Comparison of ENCODE assay signal across 9 cellular contexts in genomic region chr20:45229264-45230056, GRCh38. TPM values are rescaled to one million over a fixed set of nuclear protein-coding genes. Genes with fewer than 3 reads are reported as not detected.
DNase-seq lines count a peak whose midpoint lies in the region; ATAC-seq, FAIRE-seq and TF ChIP-seq lines count a peak whose summit lies in the region.
"Had no signal": no experiment of that assay in that cellular context is flagged by ENCODE, and none has a peak within 500 bp of the region (broad histone marks: within the 10 kb centered on the region; RNA-seq: fewer than 3 reads in every experiment).

No MANE protein-coding gene starts in this region.

- no peak overlapping the region for H4K91ac ChIP-seq in H1 (replicated peaks; ENCODE audit: insufficient read length, low read length)

- no peak overlapping the region for H3K14ac ChIP-seq in H1 (ENCODE audit: insufficient read length)

- H4K20me1 ChIP-seq in H1 (replicated peaks in 1 of 2; ENCODE audit: control insufficient read depth in 1 of 2, insufficient read depth in 2 of 2, low read length in 2 of 2) = no peaks in the 10 kb centered on the region

- H3K4me2 ChIP-seq in H1 (ENCODE audit: insufficient read depth in 1 of 2, low read depth in 2 of 2, low read length in 2 of 2) = no peak overlapping the region

- H2BK20ac ChIP-seq in H1 (ENCODE audit: low read length) = no peak overlapping the region

- CTCF ChIA-PET in AG04450 (lab: Charles Lee) = no interaction called here
- CTCF ChIA-PET in H1 (lab: Charles Lee; ENCODE audit: partially characterized antibody) = interaction anchor here (0.6 to 2.5 kb wide), 32 partner anchors 12 to 202 kb away, joined by 3 to 27 read pairs (median 4); partner anchors contain the start of genes SEMG1, SLPI and WFDC5

- H3K79me1 ChIP-seq in H1 (ENCODE audit: low read depth, low read length) = no peaks in the 10 kb centered on the region

- TF ChIP-seq CTCF in AG04450 (IDR thresholded peaks at IDR 0.05; ENCODE audit: low read depth, low read length) (peak; percentile 38), RWPE2 (IDR thresholded peaks at IDR 0.05; ENCODE audit: poor library complexity, severe bottlenecking) (peak; percentile 98), H1 (IDR thresholded peaks at IDR 0.05; ENCODE audit: control extremely low read depth in 1 of 3, insufficient read depth in 1 of 3, low read depth in 1 of 3, low read length in 3 of 3) (peak; percentile 91 to 97 (median 93))

- no peak overlapping the region for H3K23ac ChIP-seq in H1 (ENCODE audit: insufficient read length)

- FAIRE-seq in GM12891 (lab: Jason Lieb, UNC) (no peak), H1 (lab: Jason Lieb, UNC) (no peak)

- H3K9me3 ChIP-seq in AG04450 (ENCODE audit: control insufficient read depth, insufficient read depth, low read length) (no peaks in the 10 kb centered on the region), RWPE2 (ENCODE audit: severe bottlenecking) (peaks cover 2% of the 10 kb centered on the region), H1 (ENCODE audit: insufficient read depth in 2 of 2, low read depth in 1 of 2, low read length in 1 of 2) (no peaks in the 10 kb centered on the region; a peak in 1 of 4 replicates)

- no peak overlapping the region for H3K18ac ChIP-seq in H1 (ENCODE audit: extremely low read depth, low read length)

- H3K4me3 ChIP-seq in AG04450 (ENCODE audit: low read depth, low read length) (no peak overlapping the region), RWPE2 (ENCODE audit: severe bottlenecking) (no peak overlapping the region), H1 (ENCODE audit: extremely low read depth in 1 of 4, insufficient read depth in 2 of 4, low read depth in 3 of 4, low read length in 4 of 4) (no peak overlapping the region)

- H2BK5ac ChIP-seq in H1 (ENCODE audit: low read depth, low read length) = no peak overlapping the region

- POLR2A ChIA-PET in AG04450 (lab: Yijun Ruan, JAX) (no interaction called here), H1 (lab: Charles Lee; ENCODE audit: partially characterized antibody) (interaction anchor here (0.7 kb wide), 1 partner anchor 9 kb away, joined by 3 read pairs; the partner anchor contains the start of gene SEMG2)

- H4K8ac ChIP-seq in H1 (ENCODE audit: extremely low read depth, insufficient read depth, low read length) = no peak overlapping the region

- peak; percentile 63 for ATAC-seq in RWPE2 (ENCODE audit: low read depth)
- ATAC-seq in HG02678 (IDR thresholded peaks at IDR 0.05; ENCODE audit: unreplicated experiment) = no peak
- ATAC-seq: effector memory CD8-positive, alpha-beta T cell had no signal

- no peaks in the 10 kb centered on the region for H3K79me2 ChIP-seq in H1 (ENCODE audit: control insufficient read depth in 1 of 2, insufficient read depth in 2 of 2, low read length in 2 of 2)

- TF ChIP-seq RAD21 in H1 (IDR thresholded peaks at IDR 0.05 in 1 of 2, conservative IDR thresholded peaks at IDR 0.05 in 1 of 2; ENCODE audit: low read depth in 2 of 2, low read length in 2 of 2) = peak; percentile 85 to 90

- H3K4me1 ChIP-seq in RWPE2 (ENCODE audit: insufficient read depth, poor library complexity, severe bottlenecking) = no peaks in the 10 kb centered on the region
- no peaks in the 10 kb centered on the region for H3K4me1 ChIP-seq in H1 (replicated peaks in 1 of 4; ENCODE audit: control insufficient read depth in 3 of 4, insufficient read depth in 4 of 4, low read length in 3 of 4)

- H3K23me2 ChIP-seq in H1 (ENCODE audit: low read depth, low read length) = no peaks in the 10 kb centered on the region

- DNase-seq in AG04450 (ENCODE audit: low read depth, low spot score) (no peak), GM12891 (ENCODE audit: insufficient read length, low spot score) (peak; percentile 13), RWPE2 (ENCODE audit: low spot score) (no peak), H1 (ENCODE audit: low read depth in 1 of 2, low spot score in 2 of 2) (peak; percentile 21 to 96), SHP77 treated with DMSO at 0.1 percent for 48 hours (lab: John Stamatoyannopoulos, UW) (no peak), globus pallidus (ENCODE audit: low spot score) (no peak)
- peak; percentile 72 for DNase-seq in stimulated activated CD4-positive, alpha-beta T cell treated with anti-CD3 and anti-CD28 coated beads, Interleukin-1b, Interleukin-23, amount 100 ng/mL, for 48 hours

- peak overlapping the region; percentile 45; the same call in 1 of the 2 replicates for H2BK12ac ChIP-seq in H1 (ENCODE audit: low read depth, low read length)

- H3K9ac ChIP-seq in H1 (replicated peaks in 1 of 4; ENCODE audit: extremely low read depth in 1 of 4, low read depth in 3 of 4, low read length in 3 of 4) = no peak overlapping the region

- H2AFZ ChIP-seq in H1 (ENCODE audit: low read length) = peak overlapping the region; percentile 7

- H3K36me3 ChIP-seq in RWPE2 (ENCODE audit: low read depth) (no peaks in the 10 kb centered on the region), H1 (ENCODE audit: control insufficient read depth in 2 of 4, insufficient read depth in 4 of 4, low read length in 3 of 4) (no peaks in the 10 kb centered on the region)

- no peak overlapping the region for H2AK5ac ChIP-seq in H1 (ENCODE audit: low read depth, low read length)

- WGBS in H1 (ENCODE audit: extremely low coverage in 1 of 2, insufficient coverage in 1 of 2, insufficient read length in 1 of 2, insufficient replicate concordance in 2 of 2, low coverage in 1 of 2, low lambda C conversion rate in 2 of 2, missing lambda C conversion rate in 1 of 2), 2 experiments = 70% methylated on average over 18 of the region's 18 CpGs; no CpG with 5 or more reads in 1 of the 2 experiments

- no peak overlapping the region for H3K56ac ChIP-seq in H1 (replicated peaks; ENCODE audit: insufficient read length, low read depth, low read length)

- TF ChIP-seq POLR2A in GM12891 (IDR thresholded peaks at IDR 0.05; ENCODE audit: low read depth, low read length) (no peak), H1 (IDR thresholded peaks at IDR 0.05; ENCODE audit: control extremely low read depth in 1 of 2, low read depth in 2 of 2, low read length in 2 of 2) (no peak)

- no peak overlapping the region for H2BK120ac ChIP-seq in H1 (replicated peaks; ENCODE audit: low read depth, low read length)

- H2BK15ac ChIP-seq in H1 (ENCODE audit: low read length) = no peak overlapping the region

- H3K27me3 ChIP-seq in AG04450 (ENCODE audit: control insufficient read depth, insufficient read depth, low read length) (no peaks in the 10 kb centered on the region), RWPE2 (ENCODE audit: insufficient read depth, poor library complexity, severe bottlenecking) (peaks cover 22% of the 10 kb centered on the region), H1 (replicated peaks in 1 of 4; ENCODE audit: control insufficient read depth in 3 of 4, extremely low read depth in 1 of 4, insufficient read depth in 3 of 4, low read length in 3 of 4) (no peaks in the 10 kb centered on the region; a peak in 1 of 7 replicates)

- TF ChIP-seq EP300 in H1 (IDR thresholded peaks at IDR 0.05; ENCODE audit: borderline replicate concordance in 1 of 2, low read depth in 2 of 2, low read length in 2 of 2) = no peak

- no peak overlapping the region for H4K5ac ChIP-seq in H1 (ENCODE audit: insufficient read length, low read depth, low read length)

- no peak overlapping the region for H3K4ac ChIP-seq in H1 (replicated peaks; ENCODE audit: insufficient read length, low read depth, low read length)

- H3K27ac ChIP-seq in AG04450 (ENCODE audit: low read depth, low read length) (no peak overlapping the region), RWPE2 (ENCODE audit: poor library complexity, severe bottlenecking) (no peak overlapping the region), H1 (ENCODE audit: low read depth, low read length) (no peak overlapping the region)

RNA-seq across cellular contexts. Expression of gene SEMG2, which starts 8.3 kb away (rescaled TPM):
- polyA plus RNA-seq in AG04450 (2011; rRNA removed) = not detected in 2 replicates
- not detected in 2 replicates for polyA minus RNA-seq in AG04450 (2011; rRNA and poly(A)+ RNA removed)
- not detected for polyA plus RNA-seq in GM12891 (2012; ENCODE audit: low read depth, missing spikeins)
- not detected in 2 replicates for total RNA-seq in H1 (2021; fragmentation: NEBNext Ultra II Directional; extraction: Animal tissue kit (Norgen Biotek cat#: 25700))
- polyA plus RNA-seq in H1 (2011; rRNA removed) = not detected in 2 replicates
- not detected for polyA plus RNA-seq in H1 (2011; cell fraction: cytosol; rRNA removed)
- polyA plus RNA-seq in H1 (2011; cell fraction: nucleus; rRNA removed) = not detected
- not detected in 4 replicates for polyA plus RNA-seq in H1 (2012, experiment 1 of 2)
- not detected for polyA plus RNA-seq in H1 (2012, experiment 2 of 2)
- not detected for polyA plus RNA-seq in H1 (2013, experiment 1 of 2)
- not detected for polyA plus RNA-seq in H1 (2013, experiment 2 of 2)
- not detected in 2 replicates for polyA minus RNA-seq in H1 (2011; rRNA and poly(A)+ RNA removed)
- polyA minus RNA-seq in H1 (2011; cell fraction: cytosol; rRNA and poly(A)+ RNA removed) = not detected
- not detected for polyA minus RNA-seq in H1 (2011; cell fraction: nucleus; rRNA and poly(A)+ RNA removed)

RNA-seq across cellular contexts. Expression of gene SEMG1, which starts 22.6 kb away (rescaled TPM):
- not detected in 2 replicates for polyA plus RNA-seq in AG04450 (2011; rRNA removed)
- polyA minus RNA-seq in AG04450 (2011; rRNA and poly(A)+ RNA removed) = not detected in 2 replicates
- polyA plus RNA-seq in GM12891 (2012; ENCODE audit: low read depth, missing spikeins) = not detected
- 4.5 and 5.8 TPM in 2 replicates for total RNA-seq in H1 (2021; fragmentation: NEBNext Ultra II Directional; extraction: Animal tissue kit (Norgen Biotek cat#: 25700))
- 0.64 and 3.0 TPM in 2 replicates for polyA plus RNA-seq in H1 (2011; rRNA removed)
- 3.2 TPM for polyA plus RNA-seq in H1 (2011; cell fraction: cytosol; rRNA removed)
- 1.1 TPM for polyA plus RNA-seq in H1 (2011; cell fraction: nucleus; rRNA removed)
- polyA plus RNA-seq in H1 (2012, experiment 1 of 2) = 4.8 to 7.1 TPM (median 5.2 TPM) in 4 replicates
- polyA plus RNA-seq in H1 (2012, experiment 2 of 2) = 0.22 TPM
- 13.3 TPM for polyA plus RNA-seq in H1 (2013, experiment 1 of 2)
- polyA plus RNA-seq in H1 (2013, experiment 2 of 2) = 15.6 TPM
- 2.3 and 4.0 TPM in 2 replicates for polyA minus RNA-seq in H1 (2011; rRNA and poly(A)+ RNA removed)
- 1.3 TPM for polyA minus RNA-seq in H1 (2011; cell fraction: cytosol; rRNA and poly(A)+ RNA removed)
- 9.9 TPM for polyA minus RNA-seq in H1 (2011; cell fraction: nucleus; rRNA and poly(A)+ RNA removed)

RNA-seq across cellular contexts. Expression of gene SLPI, which starts 24.9 kb away (rescaled TPM):
- polyA plus RNA-seq in AG04450 (2011; rRNA removed) = not detected in 2 replicates
- polyA minus RNA-seq in AG04450 (2011; rRNA and poly(A)+ RNA removed) = not detected in 2 replicates
- polyA plus RNA-seq in GM12891 (2012; ENCODE audit: low read depth, missing spikeins) = not detected
- not detected in 2 replicates for total RNA-seq in H1 (2021; fragmentation: NEBNext Ultra II Directional; extraction: Animal tissue kit (Norgen Biotek cat#: 25700))
- 0.17 TPM in 1 of 2 replicates, not detected in the other for polyA plus RNA-seq in H1 (2011; rRNA removed)
- polyA plus RNA-seq in H1 (2011; cell fraction: cytosol; rRNA removed) = not detected
- not detected for polyA plus RNA-seq in H1 (2011; cell fraction: nucleus; rRNA removed)
- 0.40 TPM in 1 of 4 replicates, not detected in the others for polyA plus RNA-seq in H1 (2012, experiment 1 of 2)
- not detected for polyA plus RNA-seq in H1 (2012, experiment 2 of 2)
- 0.14 TPM for polyA plus RNA-seq in H1 (2013, experiment 1 of 2)
- not detected for polyA plus RNA-seq in H1 (2013, experiment 2 of 2)
- not detected in 2 replicates for polyA minus RNA-seq in H1 (2011; rRNA and poly(A)+ RNA removed)
- 19.1 TPM for polyA minus RNA-seq in H1 (2011; cell fraction: cytosol; rRNA and poly(A)+ RNA removed)
- 11.1 TPM for polyA minus RNA-seq in H1 (2011; cell fraction: nucleus; rRNA and poly(A)+ RNA removed)

RNA-seq across cellular contexts. Expression of gene PI3, which starts 54.8 kb away (rescaled TPM):
- polyA plus RNA-seq in AG04450 (2011; rRNA removed) (not detected in 2 replicates), H1 (2011; rRNA removed) (not detected in 2 replicates)
- polyA minus RNA-seq in AG04450 (2011; rRNA and poly(A)+ RNA removed) = not detected in 2 replicates
- polyA plus RNA-seq in GM12891 (2012; ENCODE audit: low read depth, missing spikeins) = not detected
- total RNA-seq in H1 (2021; fragmentation: NEBNext Ultra II Directional; extraction: Animal tissue kit (Norgen Biotek cat#: 25700)) = not detected in 2 replicates
- not detected for polyA plus RNA-seq in H1 (2011; cell fraction: cytosol; rRNA removed)
- polyA plus RNA-seq in H1 (2011; cell fraction: nucleus; rRNA removed) = not detected
- polyA plus RNA-seq in H1 (2012, experiment 1 of 2) = not detected in 4 replicates
- not detected for polyA plus RNA-seq in H1 (2012, experiment 2 of 2)
- not detected for polyA plus RNA-seq in H1 (2013, experiment 1 of 2)
- not detected for polyA plus RNA-seq in H1 (2013, experiment 2 of 2)
- polyA minus RNA-seq in H1 (2011; rRNA and poly(A)+ RNA removed) = not detected in 2 replicates
- not detected for polyA minus RNA-seq in H1 (2011; cell fraction: cytosol; rRNA and poly(A)+ RNA removed)
- not detected for polyA minus RNA-seq in H1 (2011; cell fraction: nucleus; rRNA and poly(A)+ RNA removed)

Comparison
In these comparisons a context has a peak if more than half of its experiments do, and no peak if none do; other contexts are left out.
1. DNase-seq: peak in GM12891 (single experiment), H1 (2 of 2) and stimulated activated CD4-positive, alpha-beta T cell treated with anti-CD3 and anti-CD28 coated beads, Interleukin-1b, Interleukin-23, amount 100 ng/mL, for 48 hours (single experiment); none in AG04450 (single experiment), RWPE2 (single experiment), SHP77 treated with DMSO at 0.1 percent for 48 hours (single experiment) and globus pallidus (single experiment).
2. CTCF ChIP-seq: peak in every context shown above with its lines; median percentile 98 in RWPE2; 93 in H1; 38 in AG04450.